1 cellular context compared by ENCODE assay signal in genomic region chr11:57711414-57712255, GRCh38.
A peak's percentile ranks its signal among the peaks of the same experiment; 100 is the strongest.
TF ChIP-seq lines count a peak whose summit lies in the region.

Gene MED19 (minus strand): TSS chr11:57712215. CDS start chr11:57712179, 36 bp downstream.

TF ChIP-seq in K562, 482 proteins besides CTCF, POLR2A, EP300 and RAD21 (continued from another document and continues in another):
- peak; percentile 85 for TF ChIP-seq ARID4B (CRISPR knock-in tag; IDR thresholded peaks at IDR 0.05)
- TF ChIP-seq ZBTB33 (CRISPR knock-in tag; IDR thresholded peaks at IDR 0.05), result peak; percentile 27; the same call in 1 of the 2 replicates
- TF ChIP-seq SMARCA4 (IDR thresholded peaks at IDR 0.05), result 0 out of 2 replicates have a peak, but pooled peaks have one; percentile 29
- no peak for TF ChIP-seq POLR2H (tag; IDR thresholded peaks at IDR 0.05; ENCODE audit: low read depth)
- TF ChIP-seq TAF9B (IDR thresholded peaks at IDR 0.05; ENCODE audit: partially characterized antibody), result no peak
- peak; percentile 90 for TF ChIP-seq ZNF740 (CRISPR knock-in tag; IDR thresholded peaks at IDR 0.05)
- TF ChIP-seq ZNF740 (tag; IDR thresholded peaks at IDR 0.05), result peak in 1 of 2 experiments; percentile 75; a peak in 1 of 4 replicates
- peak; percentile 12; the same call in 1 of the 2 replicates for TF ChIP-seq MTA3 (IDR thresholded peaks at IDR 0.05; ENCODE audit: borderline replicate concordance)
- TF ChIP-seq BCOR (IDR thresholded peaks at IDR 0.05), result peak; percentile 51; the same call in 1 of the 2 replicates
- no peak for TF ChIP-seq ZNF165 (CRISPR knock-in tag; IDR thresholded peaks at IDR 0.05; ENCODE audit: borderline replicate concordance)
- TF ChIP-seq POLR2B (IDR thresholded peaks at IDR 0.05; ENCODE audit: low read depth, partially characterized antibody), result peak; percentile 24
- TF ChIP-seq ZNF592 (IDR thresholded peaks at IDR 0.05), result no peak
- TF ChIP-seq STAG1 (CRISPR knock-in tag; IDR thresholded peaks at IDR 0.05; ENCODE audit: borderline replicate concordance), result no peak
- TF ChIP-seq RB1 (IDR thresholded peaks at IDR 0.05; ENCODE audit: low read depth), result 0 out of 2 replicates have a peak, but pooled peaks have one; percentile 19
- TF ChIP-seq RAD51 (IDR thresholded peaks at IDR 0.05; ENCODE audit: borderline replicate concordance, low read depth), result no peak
- TF ChIP-seq NONO (IDR thresholded peaks at IDR 0.05; ENCODE audit: low read depth in 2 of 2, low read length in 1 of 2), result 0 out of 4 replicates have a peak, but pooled peaks of 1 of the 2 experiments have one; percentile 40
- TF ChIP-seq ERF (CRISPR knock-in tag; IDR thresholded peaks at IDR 0.05), result 0 out of 2 replicates have a peak, but pooled peaks have one; percentile 66
- TF ChIP-seq DPF2 (IDR thresholded peaks at IDR 0.05), result 0 out of 2 replicates have a peak, but pooled peaks have one; percentile 17
- TF ChIP-seq SAP30 (IDR thresholded peaks at IDR 0.05; ENCODE audit: borderline replicate concordance, insufficient read depth, low read depth, low read length, poor library complexity, severe bottlenecking), result peak; percentile 93
- TF ChIP-seq RNF219 (CRISPR knock-in tag; IDR thresholded peaks at IDR 0.05), result no peak
- peak; percentile 75 for TF ChIP-seq ATF7 (IDR thresholded peaks at IDR 0.05)
- peak; percentile 27; the same call in 1 of the 2 replicates for TF ChIP-seq ETS1 (conservative IDR thresholded peaks at IDR 0.05; ENCODE audit: control insufficient read depth, low read depth, low read length)
- TF ChIP-seq MNT (conservative IDR thresholded peaks at IDR 0.05), result peak in 1 of 2 experiments; percentile 81; a peak in 1 of 4 replicates
- peak; percentile 70 for TF ChIP-seq CREB3L1 (IDR thresholded peaks at IDR 0.05; ENCODE audit: borderline replicate concordance, low read depth)
- TF ChIP-seq HLTF (IDR thresholded peaks at IDR 0.05), result no peak
- TF ChIP-seq CEBPB (tag; IDR thresholded peaks at IDR 0.05), result peak; percentile 53; the same call in 1 of the 2 replicates
- TF ChIP-seq TCF3 (CRISPR knock-in tag; IDR thresholded peaks at IDR 0.05), result peak; percentile 15; the same call in 1 of the 2 replicates
- TF ChIP-seq CTBP1 (IDR thresholded peaks at IDR 0.05; ENCODE audit: borderline replicate concordance), result peak; percentile 90; the same call in 1 of the 2 replicates
- peak; percentile 53 for TF ChIP-seq CCNT2 (IDR thresholded peaks at IDR 0.05; ENCODE audit: borderline replicate concordance, extremely low read depth, insufficient read length, low read depth, low read length)
- peak; percentile 44; the same call in 1 of the 2 replicates for TF ChIP-seq PBX2 (CRISPR knock-in tag; IDR thresholded peaks at IDR 0.05; ENCODE audit: low read depth)
- TF ChIP-seq PBX2 (tag; conservative IDR thresholded peaks at IDR 0.05; ENCODE audit: low read depth), result no peak
- no peak for TF ChIP-seq FUS (optimal IDR thresholded peaks at IDR 0.05; ENCODE audit: low read depth, low read length)
- TF ChIP-seq SIN3B (IDR thresholded peaks at IDR 0.05; ENCODE audit: low read depth), result peak; percentile 60
- TF ChIP-seq HNRNPLL (IDR thresholded peaks at IDR 0.05; ENCODE audit: low read depth, low read length, poor library complexity, severe bottlenecking), result peak; percentile 62
- peak; percentile 23; the same call in 1 of the 2 replicates for TF ChIP-seq ZBTB7A (IDR thresholded peaks at IDR 0.05; ENCODE audit: borderline replicate concordance, control insufficient read depth, low read depth, low read length)
- TF ChIP-seq ZC3H11A (IDR thresholded peaks at IDR 0.05; ENCODE audit: low read depth, low read length), result no peak
